ENCODE assay signal across 9 cellular contexts in the genomic region with DNA sequence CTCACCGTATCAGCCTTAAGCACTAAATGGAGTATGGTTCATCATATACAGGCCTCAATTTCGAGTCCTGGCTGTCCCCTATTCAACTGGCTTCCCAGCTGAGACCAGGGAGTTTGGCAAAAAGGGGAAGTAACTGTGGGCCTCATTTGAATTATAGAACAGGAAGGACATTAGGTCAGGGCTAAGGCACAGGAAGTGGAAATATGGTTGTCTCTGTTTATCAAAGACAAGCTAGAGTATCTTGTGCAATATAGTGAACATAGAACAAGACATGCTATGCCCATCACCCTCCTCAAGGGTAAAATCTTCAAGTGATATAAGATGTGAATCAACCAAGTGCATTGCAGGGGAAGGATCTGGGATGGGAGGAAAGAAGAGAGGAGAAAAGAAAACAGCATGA.
DNase-seq lines count a peak whose midpoint lies in the region; ATAC-seq and TF ChIP-seq lines count a peak whose summit lies in the region.
"Had no signal": no experiment of that assay in that cellular context is flagged by ENCODE, and none has a peak within 500 bp of the region (broad histone marks: within the 10 kb centered on the region; RNA-seq: fewer than 3 reads in every experiment).

No MANE protein-coding gene starts in this region.

- H3K27me3 Mint-ChIP-seq in T-cell (no peaks in the 10 kb centered on the region), memory B cell (peaks cover 5% of the 10 kb centered on the region)

- POLR2A ChIA-PET in T-cell (lab: Charles Lee) (no interaction called here), HEK293T (lab: Yijun Ruan, JAX) (no interaction called here)

- DNase-seq in T-cell (peak in 1 of 34 experiments; percentile 2), memory B cell (ENCODE audit: low spot score in 2 of 2) (no peak), COR-L47 (lab: John Stamatoyannopoulos, UW) (no peak), T-helper 2 cell (no peak), HEK293T (ENCODE audit: extremely low spot score) (no peak), LoVo (ENCODE audit: low spot score) (no peak)
- DNase-seq: islet precursor cell had no signal

- H3K4me1 Mint-ChIP-seq in T-cell (peaks cover 11 to 20% (median 14%) of the 10 kb centered on the region in 3 donors), memory B cell (peaks cover 22% of the 10 kb centered on the region)

- CTCF ChIA-PET in T-cell (lab: Charles Lee) (no interaction called here), HEK293T (lab: Yijun Ruan, JAX) (interaction anchor here (0.6 kb wide), 1 partner anchor 26 kb away, joined by 3 read pairs; no protein-coding TSS in a partner anchor)

- H3K9me3 Mint-ChIP-seq in T-cell (peaks cover 0 to 6% (median 0%) of the 10 kb centered on the region in 3 donors), memory B cell (peaks cover 9% of the 10 kb centered on the region)

- ATAC-seq in GM18508 (IDR thresholded peaks at IDR 0.05; ENCODE audit: insufficient read depth, unreplicated experiment) (peak; percentile 86), HG03139 (IDR thresholded peaks at IDR 0.05; ENCODE audit: unreplicated experiment) (peak; percentile 70), T-cell (replicated peaks in 1 of 4) (peak in 1 of 4 experiments; percentile 46), memory B cell (ENCODE audit: low read depth) (peak; percentile 64)

- H3K36me3 Mint-ChIP-seq in T-cell (no peaks in the 10 kb centered on the region), memory B cell (peaks cover 6% of the 10 kb centered on the region)

- H3K27ac Mint-ChIP-seq in T-cell (peak overlapping the region; percentile 2 to 45), memory B cell (no peak overlapping the region)

- H3K4me3 Mint-ChIP-seq in T-cell (no peak overlapping the region), memory B cell (peak overlapping the region; percentile 25)

TF ChIP-seq in HEK293T, 16 proteins besides CTCF, POLR2A, EP300 and RAD21:
- TF ChIP-seq FOXK2 (IDR thresholded peaks at IDR 0.05): no peak
- TF ChIP-seq TARDBP (IDR thresholded peaks at IDR 0.05): no peak
- no peak for TF ChIP-seq FOXA1 (IDR thresholded peaks at IDR 0.05)
- TF ChIP-seq LEF1 (IDR thresholded peaks at IDR 0.05; ENCODE audit: borderline replicate concordance): no peak
- TF ChIP-seq NFRKB (IDR thresholded peaks at IDR 0.05): no peak
- no peak for TF ChIP-seq BHLHE40 (IDR thresholded peaks at IDR 0.05; ENCODE audit: borderline replicate concordance)
- no peak for TF ChIP-seq SP1 (IDR thresholded peaks at IDR 0.05)
- no peak for TF ChIP-seq HDGF (IDR thresholded peaks at IDR 0.05; ENCODE audit: borderline replicate concordance)
- no peak for TF ChIP-seq SUZ12 (IDR thresholded peaks at IDR 0.05)
